In genomic region chr5:10283927-10284635, GRCh38 we compare ENCODE assay signal across 8 cellular contexts. TPM values are rescaled to one million over a fixed set of nuclear protein-coding genes. Genes with fewer than 3 reads are reported as not detected.
DNase-seq lines count a peak whose midpoint lies in the region; TF ChIP-seq lines count a peak whose summit lies in the region.

No MANE protein-coding gene starts in this region.

- H3K23ac ChIP-seq in neuronal stem cell (ENCODE audit: low read depth, low read length, poor library complexity), result no peak overlapping the region

- no peak overlapping the region for H3K27ac ChIP-seq in neuronal stem cell (replicated peaks; ENCODE audit: low read length)

- H2AK5ac ChIP-seq in neuronal stem cell (ENCODE audit: low read depth, low read length), result no peak overlapping the region

- peaks cover 6 to 20% of the 10 kb centered on the region in 2 donors for H3K36me3 ChIP-seq in neuronal stem cell (replicated peaks in 1 of 2; ENCODE audit: control insufficient read depth in 2 of 2, insufficient read depth in 2 of 2, low read length in 2 of 2)

- no peak overlapping the region for H3K9ac ChIP-seq in neuronal stem cell (ENCODE audit: low read depth, low read length, poor library complexity)

- H3K79me1 ChIP-seq in neuronal stem cell (ENCODE audit: low read depth, low read length), result no peaks in the 10 kb centered on the region

- H4K8ac ChIP-seq in neuronal stem cell (ENCODE audit: low read depth, low read length), result no peak overlapping the region

- no peak overlapping the region for H3K4ac ChIP-seq in neuronal stem cell (ENCODE audit: low read length)

- H3K27me3 ChIP-seq in neuronal stem cell (ENCODE audit: control insufficient read depth in 3 of 3, insufficient read depth in 3 of 3, low read depth in 1 of 3, low read length in 3 of 3), result no peaks in the 10 kb centered on the region

- no peak overlapping the region for H2BK12ac ChIP-seq in neuronal stem cell (ENCODE audit: low read length)

- no peak overlapping the region for H4K91ac ChIP-seq in neuronal stem cell (ENCODE audit: low read depth, low read length, poor library complexity)

- peak overlapping the region; percentile 81 for H2AFZ ChIP-seq in neuronal stem cell (ENCODE audit: low read length)

- no peaks in the 10 kb centered on the region for H3K9me3 ChIP-seq in neuronal stem cell (replicated peaks in 1 of 2; ENCODE audit: control insufficient read depth in 2 of 2, insufficient read depth in 1 of 2, low read depth in 1 of 2, low read length in 2 of 2)

- no peak overlapping the region for H3K4me3 ChIP-seq in fibroblast of the aortic adventitia (ENCODE audit: low read depth, low read length)
- no peak overlapping the region for H3K4me3 ChIP-seq in neuronal stem cell (ENCODE audit: low read length in 2 of 2)

- TF ChIP-seq CTCF in fibroblast of the aortic adventitia (IDR thresholded peaks at IDR 0.05; ENCODE audit: insufficient read depth, low read length), result peak; percentile 98

- no peak overlapping the region for H3K18ac ChIP-seq in neuronal stem cell (ENCODE audit: low read length)

- H3K14ac ChIP-seq in neuronal stem cell (ENCODE audit: low read length), result no peak overlapping the region

- H2BK15ac ChIP-seq in neuronal stem cell (ENCODE audit: low read length), result no peak overlapping the region

- DNase-seq in GDM1 (lab: John Stamatoyannopoulos, UW), result peak; percentile 61
- DNase-seq in H4 (ENCODE audit: low spot score), result peak; percentile 79
- DNase-seq in LHCN-M2 (ENCODE audit: low read depth), result peak; percentile 67
- peak; percentile 52 for DNase-seq in RKO (ENCODE audit: low spot score)
- peak; percentile 62 for DNase-seq in activated T-helper 1 cell treated with Interleukin-2 at 50 U/mL for 16 hours (ENCODE audit: low read depth)
- DNase-seq in fibroblast of the aortic adventitia (ENCODE audit: low read depth), result peak; percentile 79
- DNase-seq in neuronal stem cell (ENCODE audit: low spot score), result peak; percentile 80
- peak; percentile 96 for DNase-seq in superior temporal gyrus (ENCODE audit: extremely low spot score)

- H2BK120ac ChIP-seq in neuronal stem cell (ENCODE audit: low read depth, low read length), result no peak overlapping the region

- no peak overlapping the region for H2BK5ac ChIP-seq in neuronal stem cell (ENCODE audit: low read length)

- peaks cover 5 to 7% of the 10 kb centered on the region in 2 donors for H3K4me1 ChIP-seq in neuronal stem cell (ENCODE audit: control insufficient read depth in 2 of 2, insufficient read depth in 1 of 2, low read depth in 1 of 2, low read length in 2 of 2)

- no CpG with 5 or more reads among the region's 17 CpGs for WGBS in neuronal stem cell (ENCODE audit: extremely low coverage in 2 of 2, insufficient read length in 2 of 2, insufficient replicate concordance in 1 of 2), 2 donors

- no peak overlapping the region for H3K4me2 ChIP-seq in neuronal stem cell (ENCODE audit: insufficient read depth, low read length, poor library complexity, severe bottlenecking)

RNA-seq across cellular contexts. Expression of gene CMBL, which starts 23.6 kb away (rescaled TPM):
- total RNA-seq in H4 (2014; rRNA removed; shearing (Covaris generic)), result 21.4 and 23.2 TPM in 2 replicates
- total RNA-seq in LHCN-M2 (2014; rRNA removed) (2.9 and 4.0 TPM in 2 replicates), fibroblast of the aortic adventitia (ENCODE audit: low replicate concordance) (12.3 and 13.6 TPM in 2 replicates)
- 15.3 TPM for polyA plus RNA-seq in LHCN-M2 (2012)
- 36.5 TPM for polyA plus RNA-seq in neuronal stem cell (2013, experiment 1 of 2)
- polyA plus RNA-seq in neuronal stem cell (2013, experiment 2 of 2), result 35.9 TPM

RNA-seq across cellular contexts. Expression of gene CCT5, which starts 34.0 kb away (rescaled TPM):
- total RNA-seq in H4 (2014; rRNA removed; shearing (Covaris generic)), result 1,083 and 1,127 TPM in 2 replicates
- total RNA-seq in LHCN-M2 (2014; rRNA removed), result 532 and 556 TPM in 2 replicates
- polyA plus RNA-seq in LHCN-M2 (2012), result 328 TPM
- total RNA-seq in fibroblast of the aortic adventitia (ENCODE audit: low replicate concordance), result 168 and 359 TPM in 2 replicates
- polyA plus RNA-seq in neuronal stem cell (2013, experiment 1 of 2), result 217 TPM
- 218 TPM for polyA plus RNA-seq in neuronal stem cell (2013, experiment 2 of 2)

RNA-seq across cellular contexts. Expression of gene ATPSCKMT, which starts 34.4 kb away (rescaled TPM):
- total RNA-seq in H4 (2014; rRNA removed; shearing (Covaris generic)), result 34.7 and 42.7 TPM in 2 replicates
- total RNA-seq in LHCN-M2 (2014; rRNA removed), result 48.2 and 55.5 TPM in 2 replicates
- polyA plus RNA-seq in LHCN-M2 (2012), result 18.4 TPM
- total RNA-seq in fibroblast of the aortic adventitia (ENCODE audit: low replicate concordance), result 34.3 and 60.9 TPM in 2 replicates
- 9.8 TPM for polyA plus RNA-seq in neuronal stem cell (2013, experiment 1 of 2)
- 9.3 TPM for polyA plus RNA-seq in neuronal stem cell (2013, experiment 2 of 2)
